Comparison of ENCODE assay signal across 8 cellular contexts in genomic region chr20:51541189-51542032, GRCh38. TPM values are rescaled to one million over a fixed set of nuclear protein-coding genes. Genes with fewer than 3 reads are reported as not detected.
A peak's percentile ranks its signal among the peaks of the same experiment; 100 is the strongest.
DNase-seq lines count a peak whose midpoint lies in the region; ATAC-seq, FAIRE-seq and TF ChIP-seq lines count a peak whose summit lies in the region.

No MANE protein-coding gene starts in this region.

- peak overlapping the region; percentile 52 to 83 for H3K27ac ChIP-seq in coronary artery

- H3K4me3 ChIP-seq in AG10803 (ENCODE audit: low read length) (no peak overlapping the region), coronary artery (peak overlapping the region; percentile 73)

- no peak; the same call in 1 of the 2 replicates for TF ChIP-seq CTCF in AG10803 (conservative IDR thresholded peaks at IDR 0.05; ENCODE audit: low read length)
- TF ChIP-seq CTCF in coronary artery (IDR thresholded peaks at IDR 0.05): no peak

- peak; percentile 64 for ATAC-seq in GM19395 (IDR thresholded peaks at IDR 0.05; ENCODE audit: unreplicated experiment)

- FAIRE-seq in GM12891 (lab: Jason Lieb, UNC): no peak

- no peak for TF ChIP-seq POLR2A in GM12891 (IDR thresholded peaks at IDR 0.05; ENCODE audit: low read depth, low read length)

- DNase-seq in AG10803 (ENCODE audit: low read depth) (peak; percentile 78), Kasumi-1 (lab: John Stamatoyannopoulos, UW) (peak; percentile 95 to 96), coronary artery (ENCODE audit: low spot score) (peak; percentile 86), medulla oblongata (ENCODE audit: extremely low spot score) (peak; percentile 92), GM12891 (ENCODE audit: insufficient read length, low spot score) (no peak)
- peak; percentile 68 to 71 for DNase-seq in activated CD4-positive, alpha-beta T cell treated with anti-CD3 and anti-CD28 coated beads for 24 hours (ENCODE audit: low read depth in 2 of 2)
- DNase-seq in stimulated activated CD8-positive, alpha-beta memory T cell treated with anti-CD3 and anti-CD28 coated beads, Interleukin-15, amount 100 ng/mL, for 4 hours (ENCODE audit: low read depth in 2 of 2): peak; percentile 69 to 77

TF ChIP-seq in GM12891, 5 proteins besides CTCF, POLR2A, EP300 and RAD21:
- TF ChIP-seq TAF1 (IDR thresholded peaks at IDR 0.05; ENCODE audit: low read depth, low read length) (no peak), POU2F2 (IDR thresholded peaks at IDR 0.05; ENCODE audit: low read depth, low read length) (no peak), POLR2AphosphoS5 (IDR thresholded peaks at IDR 0.05; ENCODE audit: low read depth, low read length) (no peak), SPI1 (IDR thresholded peaks at IDR 0.05; ENCODE audit: low read depth, low read length) (no peak), PAX5 (IDR thresholded peaks at IDR 0.05; ENCODE audit: insufficient read depth, low read length, severe bottlenecking) (no peak)

RNA-seq across cellular contexts. Expression of gene NFATC2, which starts 1.1 kb away (rescaled TPM):
- polyA plus RNA-seq in GM12891 (2012; ENCODE audit: low read depth, missing spikeins): 0.39 TPM
